ENCODE assay signal across 8 cellular contexts in the genomic region with DNA sequence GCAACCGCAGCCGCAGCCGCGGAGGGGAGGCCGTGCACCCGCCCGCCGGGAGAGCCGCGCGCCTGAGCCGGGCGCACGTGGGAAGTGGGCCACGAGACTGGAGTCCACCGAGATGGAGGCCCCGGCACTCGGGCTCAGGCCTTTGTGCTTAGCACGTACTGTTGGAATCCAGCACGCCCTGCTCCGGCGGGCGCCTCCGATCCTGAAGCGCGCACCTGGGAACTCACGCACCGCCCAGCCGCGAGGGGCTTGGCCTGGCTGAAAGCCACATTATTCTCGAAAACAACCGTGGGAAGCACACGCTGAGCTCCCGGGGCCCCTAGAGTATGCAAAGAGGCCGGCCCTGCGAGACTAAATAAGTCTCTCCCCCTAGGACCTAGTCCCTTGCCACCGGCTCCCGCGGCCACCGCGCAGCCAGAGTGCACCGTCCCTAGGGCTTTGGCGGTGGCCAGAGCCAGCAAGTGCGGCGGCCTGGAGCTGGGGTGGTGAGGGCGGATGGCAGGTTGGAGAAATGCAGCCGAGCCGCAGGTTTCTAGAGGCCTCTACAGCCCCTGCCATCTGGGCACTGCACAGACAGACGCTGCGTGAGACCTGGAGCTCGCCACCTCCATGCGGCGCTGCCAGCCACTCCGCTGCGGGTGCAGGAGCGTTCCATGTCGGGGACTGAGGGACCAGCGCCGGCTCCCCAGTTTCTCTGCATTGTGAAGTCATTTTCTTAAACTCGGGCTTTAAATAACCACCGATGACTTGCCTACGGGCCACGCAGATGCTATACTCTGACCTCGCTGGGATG. TPM values are rescaled to one million over a fixed set of nuclear protein-coding genes. Genes with fewer than 3 reads are reported as not detected.
DNase-seq lines count a peak whose midpoint lies in the region; ATAC-seq and TF ChIP-seq lines count a peak whose summit lies in the region.

No MANE protein-coding gene starts in this region.

- H3K4me3 Mint-ChIP-seq in activated naive CD4-positive, alpha-beta T cell treated with anti-CD3 and anti-CD28 coated beads for 36 hours: peak overlapping the region; percentile 64
- H3K4me3 Mint-ChIP-seq in osteocyte (ENCODE audit: unreplicated experiment): peak overlapping the region; percentile 63

- intact Hi-C loops in activated naive CD4-positive, alpha-beta T cell treated with anti-CD3 and anti-CD28 coated beads for 36 hours (cut with micrococcal nuclease): loop anchor here (1.0 to 10.0 kb wide), 12 partner anchors 32 to 1404 kb away; no protein-coding TSS in a partner anchor
- intact Hi-C loops in head of caudate nucleus (cut with DNase I): loop anchor here (10.0 kb wide), 2 partner anchors 492 to 1402 kb away; no protein-coding TSS in a partner anchor
- intact Hi-C loops in lower leg skin (cut with DNase I; ENCODE audit: low total_unique reads): loop anchor here (5.0 to 10.0 kb wide), 2 partner anchors 492 to 1404 kb away; no protein-coding TSS in a partner anchor

- peak; percentile 33 for DNase-seq in NCI-H510A (lab: John Stamatoyannopoulos, UW)
- DNase-seq in activated naive CD4-positive, alpha-beta T cell treated with anti-CD3 and anti-CD28 coated beads for 36 hours: peak; percentile 37
- peak; percentile 23 to 83 (median 58) for DNase-seq in head of caudate nucleus
- peak; percentile 85 for DNase-seq in osteocyte (ENCODE audit: extremely low spot score, unreplicated experiment)
- DNase-seq in kidney glomerular epithelial cell (lab: John Stamatoyannopoulos, UW): no peak
- DNase-seq in lower leg skin (ENCODE audit: low spot score in 2 of 2): no peak

- H3K9me3 Mint-ChIP-seq in activated naive CD4-positive, alpha-beta T cell treated with anti-CD3 and anti-CD28 coated beads for 36 hours: no peaks in the 10 kb centered on the region
- H3K9me3 Mint-ChIP-seq in osteocyte (ENCODE audit: unreplicated experiment): no peaks in the 10 kb centered on the region

- H3K27ac Mint-ChIP-seq in activated naive CD4-positive, alpha-beta T cell treated with anti-CD3 and anti-CD28 coated beads for 36 hours: no peak overlapping the region
- no peak overlapping the region for H3K27ac Mint-ChIP-seq in osteocyte (ENCODE audit: unreplicated experiment)

- CTCF ChIA-PET in activated naive CD4-positive, alpha-beta T cell treated with anti-CD3 and anti-CD28 coated beads for 36 hours (lab: Charles Lee): interaction anchor here (0.7 to 4.0 kb wide), 19 partner anchors 8 to 491 kb away, joined by 3 to 35 read pairs (median 4); no protein-coding TSS in a partner anchor

- WGBS in lower leg skin, 2 donors: 6 to 13% methylated on average over 36 to 56 of the region's 64 CpGs

- no peak overlapping the region for H3K4me3 ChIP-seq in lower leg skin (ENCODE audit: low read depth, poor library complexity, severe bottlenecking)

- ATAC-seq in GM18519 (IDR thresholded peaks at IDR 0.05; ENCODE audit: low FRiP score, unreplicated experiment) (peak; percentile 27), HG02642 (IDR thresholded peaks at IDR 0.05; ENCODE audit: poor library complexity, unreplicated experiment) (peak; percentile 57)

- H3K36me3 Mint-ChIP-seq in activated naive CD4-positive, alpha-beta T cell treated with anti-CD3 and anti-CD28 coated beads for 36 hours (ENCODE audit: low read depth): no peaks in the 10 kb centered on the region
- H3K36me3 Mint-ChIP-seq in osteocyte (ENCODE audit: unreplicated experiment): no peaks in the 10 kb centered on the region

- peaks cover 35% of the 10 kb centered on the region for H3K27me3 Mint-ChIP-seq in activated naive CD4-positive, alpha-beta T cell treated with anti-CD3 and anti-CD28 coated beads for 36 hours (ENCODE audit: low read depth)
- H3K27me3 Mint-ChIP-seq in osteocyte (ENCODE audit: unreplicated experiment): peaks cover 39% of the 10 kb centered on the region

- H3K4me1 Mint-ChIP-seq in activated naive CD4-positive, alpha-beta T cell treated with anti-CD3 and anti-CD28 coated beads for 36 hours (ENCODE audit: low read depth): peaks cover 6% of the 10 kb centered on the region
- peaks cover 4% of the 10 kb centered on the region for H3K4me1 Mint-ChIP-seq in osteocyte (ENCODE audit: unreplicated experiment)

- TF ChIP-seq CTCF in osteocyte (IDR thresholded peaks at IDR 0.05) (no peak), lower leg skin (IDR thresholded peaks at IDR 0.05) (no peak)

- no peak for TF ChIP-seq POLR2A in lower leg skin (IDR thresholded peaks at IDR 0.05)

RNA-seq across cellular contexts. Expression of a gene that starts 42.0 kb away (rescaled TPM):
- total RNA-seq in activated naive CD4-positive, alpha-beta T cell treated with anti-CD3 and anti-CD28 coated beads for 36 hours: 1 to 10 TPM; 1.8 to 2.0 TPM
- total RNA-seq in osteocyte: not detected in 2 replicates
- total RNA-seq in lower leg skin: 1 to 10 TPM in 2 of 4 donors, under 1 TPM in 1, not detected in 1; 0.88 to 2.1 (median 1.6) TPM

Comparison
In these comparisons a context has a peak if more than half of its experiments do, and no peak if none do; other contexts are left out.
1. DNase-seq: peak in NCI-H510A (single experiment), activated naive CD4-positive, alpha-beta T cell treated with anti-CD3 and anti-CD28 coated beads for 36 hours (single experiment), head of caudate nucleus (42 of 42) and osteocyte (single experiment); none in kidney glomerular epithelial cell (single experiment) and lower leg skin (0 of 2).